ENCODE assay signal across 19 cellular contexts in genomic region chr1:68975534-68975933, GRCh38.
DNase-seq lines count a peak whose midpoint lies in the region; ATAC-seq, FAIRE-seq and TF ChIP-seq lines count a peak whose summit lies in the region.
"Had no signal": no experiment of that assay in that cellular context is flagged by ENCODE, and none has a peak within 500 bp of the region (broad histone marks: within the 10 kb centered on the region; RNA-seq: fewer than 3 reads in every experiment).

No MANE protein-coding gene starts in this region.

- H3K79me1 ChIP-seq in H1 (ENCODE audit: low read depth, low read length) = no peaks in the 10 kb centered on the region

- H3K18ac ChIP-seq in H1 (ENCODE audit: extremely low read depth, low read length) = no peak overlapping the region

- H3K36me3 ChIP-seq in H1 (ENCODE audit: control insufficient read depth in 2 of 4, insufficient read depth in 4 of 4, low read length in 3 of 4) (no peaks in the 10 kb centered on the region), mucosa of descending colon (ENCODE audit: low read depth) (no peaks in the 10 kb centered on the region)
- H3K36me3 ChIP-seq: BLaER1 had no signal

- intact Hi-C loops in mucosa of descending colon (cut with DNase I, micrococcal nuclease) = no loop called here

- peak overlapping the region; percentile 2 for H3K4me3 Mint-ChIP-seq in neural crest cell
- H3K4me3 Mint-ChIP-seq: dendritic cell treated with granulocyte-macrophage colony-stimulating factor and Interleukin-4, amounts not matched to agents 40 ng/mL and 50 ng/mL, for 4 days had no signal

- peaks cover 3% of the 10 kb centered on the region for H3K36me3 Mint-ChIP-seq in neural crest cell (ENCODE audit: low read depth)

- no peak for ATAC-seq in mucosa of descending colon
- ATAC-seq: HCT116 had no signal

- no peaks in the 10 kb centered on the region for H4K20me1 ChIP-seq in H1 (replicated peaks in 1 of 2; ENCODE audit: control insufficient read depth in 1 of 2, insufficient read depth in 2 of 2, low read length in 2 of 2)
- H4K20me1 ChIP-seq: BLaER1 had no signal

- H2AFZ ChIP-seq in H1 (ENCODE audit: low read length) = no peak overlapping the region

- peak; percentile 73 for FAIRE-seq in H1 (lab: Jason Lieb, UNC)
- FAIRE-seq: GM18507 had no signal

- H3K4me1 ChIP-seq in H1 (replicated peaks in 1 of 4; ENCODE audit: control insufficient read depth in 3 of 4, insufficient read depth in 4 of 4, low read length in 3 of 4) (peaks cover 2 to 17% (median 11%) of the 10 kb centered on the region in 4 experiments), mucosa of descending colon (ENCODE audit: low read depth) (no peaks in the 10 kb centered on the region)
- H3K4me1 ChIP-seq: BLaER1 had no signal

- no peak overlapping the region; the same call in 1 of the 2 replicates for H2AK5ac ChIP-seq in H1 (ENCODE audit: low read depth, low read length)

- 78% methylated on average over 3 of the region's 3 CpGs; no CpG with 5 or more reads in 1 of the 2 experiments for WGBS in H1 (ENCODE audit: extremely low coverage in 1 of 2, insufficient coverage in 1 of 2, insufficient read length in 1 of 2, insufficient replicate concordance in 2 of 2, low coverage in 1 of 2, low lambda C conversion rate in 2 of 2, missing lambda C conversion rate in 1 of 2), 2 experiments

- no peak overlapping the region for H4K91ac ChIP-seq in H1 (replicated peaks; ENCODE audit: insufficient read length, low read length)

- no peak overlapping the region for H2BK120ac ChIP-seq in H1 (replicated peaks; ENCODE audit: low read depth, low read length)

- H3K27me3 Mint-ChIP-seq in neural crest cell (ENCODE audit: low read depth) = no peaks in the 10 kb centered on the region
- H3K27me3 Mint-ChIP-seq: dendritic cell treated with granulocyte-macrophage colony-stimulating factor and Interleukin-4, amounts not matched to agents 40 ng/mL and 50 ng/mL, for 4 days had no signal

- TF ChIP-seq CTCF in H1 (IDR thresholded peaks at IDR 0.05; ENCODE audit: control extremely low read depth in 1 of 3, insufficient read depth in 1 of 3, low read depth in 1 of 3, low read length in 3 of 3) = no peak
- no peak for TF ChIP-seq CTCF in neural crest cell (conservative IDR thresholded peaks at IDR 0.05)
- TF ChIP-seq CTCF in mucosa of descending colon (IDR thresholded peaks at IDR 0.05) = no peak

- H3K56ac ChIP-seq in H1 (replicated peaks; ENCODE audit: insufficient read length, low read depth, low read length) = no peak overlapping the region

- no peak for TF ChIP-seq EP300 in H1 (IDR thresholded peaks at IDR 0.05; ENCODE audit: borderline replicate concordance in 1 of 2, low read depth in 2 of 2, low read length in 2 of 2)

- no peak for TF ChIP-seq RAD21 in H1 (IDR thresholded peaks at IDR 0.05 in 1 of 2, conservative IDR thresholded peaks at IDR 0.05 in 1 of 2; ENCODE audit: low read depth in 2 of 2, low read length in 2 of 2)

- H2BK5ac ChIP-seq in H1 (ENCODE audit: low read depth, low read length) = no peak overlapping the region; the same call in 1 of the 2 replicates

- CTCF ChIA-PET in H1 (lab: Charles Lee; ENCODE audit: partially characterized antibody) = interaction anchor here (3.9 kb wide), 1 partner anchor 156 kb away, joined by 28 read pairs; no protein-coding TSS in a partner anchor

- H3K27ac ChIP-seq in H1 (ENCODE audit: low read depth, low read length) = peak overlapping the region; percentile 78
- H3K27ac ChIP-seq: BLaER1 had no signal

- 0 out of 7 replicates have a peak overlapping the region, but pooled peaks of 2 of the 4 experiments have one; percentile 14 to 44 for H3K9ac ChIP-seq in H1 (replicated peaks in 1 of 4; ENCODE audit: extremely low read depth in 1 of 4, low read depth in 3 of 4, low read length in 3 of 4)
- H3K9ac ChIP-seq: BLaER1 had no signal

- no peak overlapping the region for H4K8ac ChIP-seq in H1 (ENCODE audit: extremely low read depth, insufficient read depth, low read length)

- H3K4me3 ChIP-seq in H1 (ENCODE audit: extremely low read depth in 1 of 4, insufficient read depth in 2 of 4, low read depth in 3 of 4, low read length in 4 of 4) (no peak overlapping the region), mucosa of descending colon (no peak overlapping the region)
- H3K4me3 ChIP-seq: BLaER1 had no signal

- no peak overlapping the region for H2BK15ac ChIP-seq in H1 (ENCODE audit: low read length)

- H3K9me3 ChIP-seq in H1 (ENCODE audit: insufficient read depth in 2 of 2, low read depth in 1 of 2, low read length in 1 of 2) (no peaks in the 10 kb centered on the region), mucosa of descending colon (no peaks in the 10 kb centered on the region)
- H3K9me3 ChIP-seq: BLaER1 had no signal

- H3K4me1 Mint-ChIP-seq in neural crest cell = peaks cover 41% of the 10 kb centered on the region

- H3K9me3 Mint-ChIP-seq in neural crest cell = peaks cover 3% of the 10 kb centered on the region

- H3K79me2 ChIP-seq in H1 (ENCODE audit: control insufficient read depth in 1 of 2, insufficient read depth in 2 of 2, low read length in 2 of 2) = no peaks in the 10 kb centered on the region

- peak overlapping the region; percentile 95 for H3K27ac Mint-ChIP-seq in neural crest cell (ENCODE audit: unreplicated experiment)
- H3K27ac Mint-ChIP-seq: dendritic cell treated with granulocyte-macrophage colony-stimulating factor and Interleukin-4, amounts not matched to agents 40 ng/mL and 50 ng/mL, for 4 days had no signal

- H4K5ac ChIP-seq in H1 (ENCODE audit: insufficient read length, low read depth, low read length) = no peak overlapping the region

- TF ChIP-seq POLR2A in H1 (IDR thresholded peaks at IDR 0.05; ENCODE audit: control extremely low read depth in 1 of 2, low read depth in 2 of 2, low read length in 2 of 2) = peak in 1 of 2 experiments; percentile 64; a peak in 2 of 3 replicates

- H3K14ac ChIP-seq in H1 (ENCODE audit: insufficient read length) = no peak overlapping the region

- POLR2A ChIA-PET in H1 (lab: Charles Lee; ENCODE audit: partially characterized antibody) = interaction anchor here (0.8 to 1.5 kb wide), 3 partner anchors 14 to 94 kb away, joined by 3 to 6 read pairs (median 3); no protein-coding TSS in a partner anchor

- no peak overlapping the region for H3K4me2 ChIP-seq in H1 (ENCODE audit: insufficient read depth in 1 of 2, low read depth in 2 of 2, low read length in 2 of 2)
- H3K4me2 ChIP-seq: BLaER1 had no signal

- no peak overlapping the region; the same call in 1 of the 2 replicates for H2BK20ac ChIP-seq in H1 (ENCODE audit: low read length)

- no peaks in the 10 kb centered on the region for H3K23me2 ChIP-seq in H1 (ENCODE audit: low read depth, low read length)

- DNase-seq in ELF-1 (ENCODE audit: low read depth, low spot score) = peak; percentile 41
- DNase-seq in NCI-H2029 (lab: John Stamatoyannopoulos, UW) = peak; percentile 18
- no peak for DNase-seq in H1 (ENCODE audit: low read depth in 1 of 2, low spot score in 2 of 2)
- no peak for DNase-seq in neural crest cell (ENCODE audit: low read depth, low spot score)
- DNase-seq in mucosa of descending colon = no peak
- DNase-seq in NCI-H146 (lab: John Stamatoyannopoulos, UW) = no peak
- no peak for DNase-seq in NCI-H146 treated with DMSO at 0.1 percent for 48 hours (lab: John Stamatoyannopoulos, UW; ENCODE audit: unreplicated experiment)
- no peak for DNase-seq in inferior parietal cortex (ENCODE audit: extremely low spot score)
- DNase-seq: activated CD4-positive, alpha-beta T cell treated with anti-CD3 and anti-CD28 coated beads for 1 hour; GDM1; NCI-H1092 treated with DMSO at 0.1 percent for 48 hours; right cardiac atrium; stimulated activated CD4-positive, alpha-beta T cell treated with anti-CD3 and anti-CD28 coated beads, Interleukin-4, amount 100 ng/mL, for 4 hours; stimulated activated naive CD4-positive, alpha-beta T cell; SW 1271 had no signal

- H3K27me3 ChIP-seq in H1 (replicated peaks in 1 of 4; ENCODE audit: control insufficient read depth in 3 of 4, extremely low read depth in 1 of 4, insufficient read depth in 3 of 4, low read length in 3 of 4) = no peaks in the 10 kb centered on the region
- H3K27me3 ChIP-seq: BLaER1 had no signal

- no peak overlapping the region for H3K23ac ChIP-seq in H1 (ENCODE audit: insufficient read length)

- no peak overlapping the region for H3K4ac ChIP-seq in H1 (replicated peaks; ENCODE audit: insufficient read length, low read depth, low read length)

- no peak overlapping the region; the same call in 1 of the 2 replicates for H2BK12ac ChIP-seq in H1 (ENCODE audit: low read depth, low read length)

TF ChIP-seq in H1, 55 proteins besides CTCF, POLR2A, EP300 and RAD21 (continues in another document):
- TF ChIP-seq BACH1 (IDR thresholded peaks at IDR 0.05; ENCODE audit: low read length) = no peak
- no peak for TF ChIP-seq KDM1A (IDR thresholded peaks at IDR 0.05; ENCODE audit: borderline replicate concordance, low read length)
- no peak for TF ChIP-seq CBX8 (IDR thresholded peaks at IDR 0.05; ENCODE audit: borderline replicate concordance, low read depth, low read length)
- TF ChIP-seq, protein P1, sequence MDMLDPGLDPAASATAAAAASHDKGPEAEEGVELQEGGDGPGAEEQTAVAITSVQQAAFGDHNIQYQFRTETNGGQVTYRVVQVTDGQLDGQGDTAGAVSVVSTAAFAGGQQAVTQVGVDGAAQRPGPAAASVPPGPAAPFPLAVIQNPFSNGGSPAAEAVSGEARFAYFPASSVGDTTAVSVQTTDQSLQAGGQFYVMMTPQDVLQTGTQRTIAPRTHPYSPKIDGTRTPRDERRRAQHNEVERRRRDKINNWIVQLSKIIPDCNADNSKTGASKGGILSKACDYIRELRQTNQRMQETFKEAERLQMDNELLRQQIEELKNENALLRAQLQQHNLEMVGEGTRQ (IDR thresholded peaks at IDR 0.05; ENCODE audit: low read length) = no peak
- no peak for TF ChIP-seq CREB1 (IDR thresholded peaks at IDR 0.05)
- peak; percentile 53; the same call in 1 of the 2 replicates for TF ChIP-seq SP1 (IDR thresholded peaks at IDR 0.05; ENCODE audit: low read depth, low read length)
- no peak for TF ChIP-seq CBX5 (IDR thresholded peaks at IDR 0.05; ENCODE audit: low read depth, low read length)
- TF ChIP-seq, protein P2, sequence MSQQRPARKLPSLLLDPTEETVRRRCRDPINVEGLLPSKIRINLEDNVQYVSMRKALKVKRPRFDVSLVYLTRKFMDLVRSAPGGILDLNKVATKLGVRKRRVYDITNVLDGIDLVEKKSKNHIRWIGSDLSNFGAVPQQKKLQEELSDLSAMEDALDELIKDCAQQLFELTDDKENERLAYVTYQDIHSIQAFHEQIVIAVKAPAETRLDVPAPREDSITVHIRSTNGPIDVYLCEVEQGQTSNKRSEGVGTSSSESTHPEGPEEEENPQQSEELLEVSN (IDR thresholded peaks at IDR 0.05) = no peak
- no peak for TF ChIP-seq EZH2 (IDR thresholded peaks at IDR 0.05; ENCODE audit: low read depth, low read length, severe bottlenecking)
- TF ChIP-seq, protein P3, sequence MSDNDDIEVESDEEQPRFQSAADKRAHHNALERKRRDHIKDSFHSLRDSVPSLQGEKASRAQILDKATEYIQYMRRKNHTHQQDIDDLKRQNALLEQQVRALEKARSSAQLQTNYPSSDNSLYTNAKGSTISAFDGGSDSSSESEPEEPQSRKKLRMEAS (IDR thresholded peaks at IDR 0.05) = no peak
- TF ChIP-seq JUND (IDR thresholded peaks at IDR 0.05; ENCODE audit: low read length) = no peak
- no peak for TF ChIP-seq CHD2 (IDR thresholded peaks at IDR 0.05; ENCODE audit: low read length)
- TF ChIP-seq EGR1 (IDR thresholded peaks at IDR 0.05; ENCODE audit: borderline replicate concordance, low read depth, low read length) = no peak

Comparison
In these comparisons a context has a peak if more than half of its experiments do, and no peak if none do; other contexts are left out.
1. DNase-seq: peak in ELF-1 (single experiment) and NCI-H2029 (single experiment); none in H1 (0 of 2), neural crest cell (single experiment), mucosa of descending colon (0 of 3), NCI-H146 (single experiment), NCI-H146 treated with DMSO at 0.1 percent for 48 hours (single experiment) and inferior parietal cortex (single experiment).